1 cellular context compared by ENCODE assay signal in genomic region chr3:143590660-143591059, GRCh38.
TF ChIP-seq lines count a peak whose summit lies in the region.

No MANE protein-coding gene starts in this region.

TF ChIP-seq in K562, 482 proteins besides CTCF, POLR2A, EP300 and RAD21 (continued from another document and continues in another):
- TF ChIP-seq ZHX1 (conservative IDR thresholded peaks at IDR 0.05; ENCODE audit: low read length) = no peak
- TF ChIP-seq KLF16 (IDR thresholded peaks at IDR 0.05) = peak; percentile 51; the same call in 1 of the 2 replicates
- peak; percentile 13 to 76; a peak in 3 of 4 replicates for TF ChIP-seq RCOR1 (IDR thresholded peaks at IDR 0.05; ENCODE audit: borderline replicate concordance in 1 of 2, low read depth in 2 of 2, low read length in 2 of 2)
- no peak for TF ChIP-seq GABPB2 (CRISPR knock-in tag; conservative IDR thresholded peaks at IDR 0.05)
- no peak for TF ChIP-seq ZNF277 (CRISPR knock-in tag; IDR thresholded peaks at IDR 0.05; ENCODE audit: borderline replicate concordance)
- TF ChIP-seq SOX6 (IDR thresholded peaks at IDR 0.05) = peak; percentile 67
- no peak for TF ChIP-seq PHB (CRISPR knock-in tag; IDR thresholded peaks at IDR 0.05)
- no peak for TF ChIP-seq JUND (IDR thresholded peaks at IDR 0.05; ENCODE audit: borderline replicate concordance, low read depth, low read length)
- no peak for TF ChIP-seq JUND (tag; IDR thresholded peaks at IDR 0.05; ENCODE audit: borderline replicate concordance, low read depth, low read length)
- TF ChIP-seq NKRF (IDR thresholded peaks at IDR 0.05; ENCODE audit: borderline replicate concordance) = no peak
- TF ChIP-seq HDAC2 (IDR thresholded peaks at IDR 0.05) = peak; percentile 67
- TF ChIP-seq TAL1 (IDR thresholded peaks at IDR 0.05) = peak; percentile 87
- peak; percentile 56; the same call in 1 of the 2 replicates for TF ChIP-seq GATA2 (CRISPR knock-in tag; IDR thresholded peaks at IDR 0.05)
- TF ChIP-seq ZNF280B (CRISPR knock-in tag; IDR thresholded peaks at IDR 0.05) = no peak
- no peak for TF ChIP-seq ETV6 (IDR thresholded peaks at IDR 0.05; ENCODE audit: borderline replicate concordance in 1 of 2, low read depth in 2 of 2, low read length in 1 of 2)
- TF ChIP-seq ETV6 (CRISPR knock-in tag; IDR thresholded peaks at IDR 0.05; ENCODE audit: borderline replicate concordance) = no peak
- no peak for TF ChIP-seq PKNOX1 (IDR thresholded peaks at IDR 0.05)
- no peak for TF ChIP-seq NFYB (IDR thresholded peaks at IDR 0.05; ENCODE audit: extremely low read depth, insufficient read length)
- TF ChIP-seq DEAF1 (CRISPR knock-in tag; IDR thresholded peaks at IDR 0.05) = no peak
- TF ChIP-seq ZBTB40 (IDR thresholded peaks at IDR 0.05) = peak; percentile 99
- peak; percentile 98 for TF ChIP-seq ZBTB40 (CRISPR knock-in tag; IDR thresholded peaks at IDR 0.05)
- no peak for TF ChIP-seq SFPQ (IDR thresholded peaks at IDR 0.05; ENCODE audit: low read depth, low read length)
- TF ChIP-seq IFI16 (CRISPR knock-in tag; IDR thresholded peaks at IDR 0.05) = no peak
- no peak for TF ChIP-seq ZC3H8 (IDR thresholded peaks at IDR 0.05)
- peak; percentile 77 to 88 for TF ChIP-seq KDM1A (IDR thresholded peaks at IDR 0.05)
- no peak for TF ChIP-seq ELF1 (tag; IDR thresholded peaks at IDR 0.05)
- no peak for TF ChIP-seq NONO (IDR thresholded peaks at IDR 0.05; ENCODE audit: low read depth in 2 of 2, low read length in 1 of 2)
- no peak for TF ChIP-seq SREBF1 (IDR thresholded peaks at IDR 0.05; ENCODE audit: borderline replicate concordance, low read depth, low read length)
- no peak for TF ChIP-seq ZBTB43 (CRISPR knock-in tag; IDR thresholded peaks at IDR 0.05)
- no peak for TF ChIP-seq HDAC8 (tag; IDR thresholded peaks at IDR 0.05)
- TF ChIP-seq HMBOX1 (IDR thresholded peaks at IDR 0.05) = 0 out of 2 replicates have a peak, but pooled peaks have one; percentile 19
- TF ChIP-seq SP1 (CRISPR knock-in tag; IDR thresholded peaks at IDR 0.05) = no peak
